7 cellular contexts compared by ENCODE assay signal in genomic region chr4:663046-663437, GRCh38. TPM values are rescaled to one million over a fixed set of nuclear protein-coding genes. Genes with fewer than 3 reads are reported as not detected.
DNase-seq lines count a peak whose midpoint lies in the region; ATAC-seq lines count a peak whose summit lies in the region.

No MANE protein-coding gene starts in this region.

- no peaks in the 10 kb centered on the region for H3K9me3 Mint-ChIP-seq in activated CD8-positive, alpha-beta T cell treated with anti-CD3 and anti-CD28 coated beads, Interleukin-2, amount 10 ng/mL, durations not matched to agents 7 days and 5 days (ENCODE audit: insufficient read depth)
- no peaks in the 10 kb centered on the region for H3K9me3 Mint-ChIP-seq in immature natural killer cell
- H3K9me3 Mint-ChIP-seq in stimulated activated effector memory CD8-positive, alpha-beta T cell treated with anti-CD3 and anti-CD28 coated beads, Interleukin-12 subunit alpha, Interleukin-12 subunit beta, amount 100 ng/mL, for 72 hours: no peaks in the 10 kb centered on the region

- no peaks in the 10 kb centered on the region for H3K27me3 Mint-ChIP-seq in activated CD8-positive, alpha-beta T cell treated with anti-CD3 and anti-CD28 coated beads, Interleukin-2, amount 10 ng/mL, durations not matched to agents 7 days and 5 days (ENCODE audit: low read depth)
- peaks cover 0 to 2% (median 0%) of the 10 kb centered on the region in 3 donors for H3K27me3 Mint-ChIP-seq in immature natural killer cell (ENCODE audit: low read depth in 3 of 3)

- POLR2A ChIA-PET in activated CD8-positive, alpha-beta T cell treated with anti-CD3 and anti-CD28 coated beads, Interleukin-2, amount 10 ng/mL, durations not matched to agents 7 days and 5 days (lab: Charles Lee): interaction anchor here (0.7 to 2.4 kb wide), 2 partner anchors 10 to 11 kb away, joined by 3 to 8 read pairs; partner anchors contain the start of genes ATP5ME and MYL5

- no peak for DNase-seq in activated CD8-positive, alpha-beta T cell treated with anti-CD3 and anti-CD28 coated beads, Interleukin-2, amount 10 ng/mL, durations not matched to agents 7 days and 5 days
- DNase-seq in immature natural killer cell (no peak), GDM1 (lab: John Stamatoyannopoulos, UW) (no peak), NCI-H2081 (lab: John Stamatoyannopoulos, UW) (no peak), NCI-H2171 (lab: John Stamatoyannopoulos, UW) (no peak)
- no peak for DNase-seq in stimulated activated effector memory CD8-positive, alpha-beta T cell treated with anti-CD3 and anti-CD28 coated beads, Interleukin-12 subunit alpha, Interleukin-12 subunit beta, amount 100 ng/mL, for 72 hours (ENCODE audit: low spot score in 2 of 2)

- ATAC-seq in GM21447 (IDR thresholded peaks at IDR 0.05; ENCODE audit: unreplicated experiment): peak; percentile 9
- no peak for ATAC-seq in activated CD8-positive, alpha-beta T cell treated with anti-CD3 and anti-CD28 coated beads, Interleukin-2, amount 10 ng/mL, durations not matched to agents 7 days and 5 days
- no peak for ATAC-seq in stimulated activated effector memory CD8-positive, alpha-beta T cell treated with anti-CD3 and anti-CD28 coated beads, Interleukin-12 subunit alpha, Interleukin-12 subunit beta, amount 100 ng/mL, for 72 hours

- CTCF ChIA-PET in activated CD8-positive, alpha-beta T cell treated with anti-CD3 and anti-CD28 coated beads, Interleukin-2, amount 10 ng/mL, durations not matched to agents 7 days and 5 days (lab: Charles Lee): no interaction called here

- peak overlapping the region; percentile 77 for H3K4me3 Mint-ChIP-seq in activated CD8-positive, alpha-beta T cell treated with anti-CD3 and anti-CD28 coated beads, Interleukin-2, amount 10 ng/mL, durations not matched to agents 7 days and 5 days
- peak overlapping the region; percentile 78 to 83 (median 80) for H3K4me3 Mint-ChIP-seq in immature natural killer cell
- H3K4me3 Mint-ChIP-seq in stimulated activated effector memory CD8-positive, alpha-beta T cell treated with anti-CD3 and anti-CD28 coated beads, Interleukin-12 subunit alpha, Interleukin-12 subunit beta, amount 100 ng/mL, for 72 hours: peak overlapping the region; percentile 76

- H3K27ac Mint-ChIP-seq in activated CD8-positive, alpha-beta T cell treated with anti-CD3 and anti-CD28 coated beads, Interleukin-2, amount 10 ng/mL, durations not matched to agents 7 days and 5 days: peak overlapping the region; percentile 85
- peak overlapping the region; percentile 45 to 77 (median 70) for H3K27ac Mint-ChIP-seq in immature natural killer cell
- H3K27ac Mint-ChIP-seq in stimulated activated effector memory CD8-positive, alpha-beta T cell treated with anti-CD3 and anti-CD28 coated beads, Interleukin-12 subunit alpha, Interleukin-12 subunit beta, amount 100 ng/mL, for 72 hours: peak overlapping the region; percentile 89

- H3K4me1 Mint-ChIP-seq in activated CD8-positive, alpha-beta T cell treated with anti-CD3 and anti-CD28 coated beads, Interleukin-2, amount 10 ng/mL, durations not matched to agents 7 days and 5 days (ENCODE audit: low read depth): peaks cover 22% of the 10 kb centered on the region
- H3K4me1 Mint-ChIP-seq in immature natural killer cell: peaks cover 5 to 11% of the 10 kb centered on the region in 2 donors
- H3K4me1 Mint-ChIP-seq in stimulated activated effector memory CD8-positive, alpha-beta T cell treated with anti-CD3 and anti-CD28 coated beads, Interleukin-12 subunit alpha, Interleukin-12 subunit beta, amount 100 ng/mL, for 72 hours: peaks cover 22% of the 10 kb centered on the region

- H3K36me3 Mint-ChIP-seq in activated CD8-positive, alpha-beta T cell treated with anti-CD3 and anti-CD28 coated beads, Interleukin-2, amount 10 ng/mL, durations not matched to agents 7 days and 5 days (ENCODE audit: low read depth): peaks cover 13% of the 10 kb centered on the region
- peaks cover 0 to 9% (median 6%) of the 10 kb centered on the region in 3 donors for H3K36me3 Mint-ChIP-seq in immature natural killer cell
- H3K36me3 Mint-ChIP-seq in stimulated activated effector memory CD8-positive, alpha-beta T cell treated with anti-CD3 and anti-CD28 coated beads, Interleukin-12 subunit alpha, Interleukin-12 subunit beta, amount 100 ng/mL, for 72 hours: no peaks in the 10 kb centered on the region

RNA-seq across cellular contexts. Expression of gene ATP5ME, which starts 11.0 kb away (rescaled TPM):
- 100 to 1,000 TPM; 243 to 267 TPM for total RNA-seq in activated CD8-positive, alpha-beta T cell treated with anti-CD3 and anti-CD28 coated beads, Interleukin-2, amount 10 ng/mL, durations not matched to agents 7 days and 5 days
- polyA plus RNA-seq in immature natural killer cell: 100 to 1,000 TPM; 466 to 581 (median 532) TPM

RNA-seq across cellular contexts. Expression of gene MYL5, which starts 11.3 kb away (rescaled TPM):
- total RNA-seq in activated CD8-positive, alpha-beta T cell treated with anti-CD3 and anti-CD28 coated beads, Interleukin-2, amount 10 ng/mL, durations not matched to agents 7 days and 5 days: 10 to 100 TPM; 11.6 to 19.3 TPM
- 1 to 10 TPM; 3.3 to 8.1 (median 5.0) TPM for polyA plus RNA-seq in immature natural killer cell

RNA-seq across cellular contexts. Expression of gene SLC49A3, which starts 25.9 kb away (rescaled TPM):
- under 1 TPM; 0.37 to 0.89 TPM for total RNA-seq in activated CD8-positive, alpha-beta T cell treated with anti-CD3 and anti-CD28 coated beads, Interleukin-2, amount 10 ng/mL, durations not matched to agents 7 days and 5 days
- 1 to 10 TPM; 3.8 to 7.1 (median 6.1) TPM for polyA plus RNA-seq in immature natural killer cell

RNA-seq across cellular contexts. Expression of gene PDE6B, which starts 37.7 kb away (rescaled TPM):
- 10 to 100 TPM; 16.1 to 17.7 TPM for total RNA-seq in activated CD8-positive, alpha-beta T cell treated with anti-CD3 and anti-CD28 coated beads, Interleukin-2, amount 10 ng/mL, durations not matched to agents 7 days and 5 days
- 10 to 100 TPM; 18.9 to 35.8 (median 28.6) TPM for polyA plus RNA-seq in immature natural killer cell

RNA-seq across cellular contexts. Expression of gene PCGF3, which starts 42.6 kb away (rescaled TPM):
- total RNA-seq in activated CD8-positive, alpha-beta T cell treated with anti-CD3 and anti-CD28 coated beads, Interleukin-2, amount 10 ng/mL, durations not matched to agents 7 days and 5 days: 10 to 100 TPM; 33.5 to 36.2 TPM
- 1 to 10 TPM; 6.5 to 7.5 (median 6.6) TPM for polyA plus RNA-seq in immature natural killer cell
